In the genomic region with DNA sequence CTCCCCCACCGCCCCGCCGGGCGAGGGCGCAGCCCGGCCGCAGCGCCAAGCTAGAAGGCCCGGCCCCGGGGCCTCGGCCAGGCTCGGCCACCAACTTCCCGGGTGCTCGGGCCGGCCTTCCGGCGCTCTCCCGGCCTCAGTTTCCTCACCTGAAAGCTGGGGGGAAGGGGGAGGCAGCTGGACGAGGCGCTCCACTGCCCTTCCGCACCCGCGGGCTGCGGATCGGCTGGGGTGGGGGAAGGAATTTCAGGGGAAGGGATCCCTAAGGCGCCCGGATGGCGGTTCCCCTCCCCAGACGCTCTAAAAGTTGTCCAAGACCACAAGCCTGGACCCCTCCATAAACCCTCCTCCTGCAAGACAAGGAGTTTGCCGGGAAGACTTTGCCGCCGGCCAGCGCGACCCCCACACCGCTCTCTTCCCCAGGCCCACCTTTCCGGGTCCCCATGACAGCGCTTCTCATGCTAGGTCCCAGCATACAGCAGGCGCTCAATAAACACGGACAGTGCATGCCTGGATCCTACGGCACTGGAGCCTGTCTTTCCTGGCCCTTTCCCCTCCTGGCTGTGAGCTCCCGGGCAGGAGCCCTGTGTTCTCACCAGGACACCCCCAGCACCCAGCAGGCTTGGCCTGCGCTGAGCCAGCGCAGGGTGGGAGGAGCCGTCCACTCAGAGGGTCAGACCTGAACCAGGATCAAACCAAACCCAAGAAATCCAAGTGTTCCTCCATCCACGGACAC, we compare ENCODE assay signal across 9 cellular contexts. TPM values are rescaled to one million over a fixed set of nuclear protein-coding genes. Genes with fewer than 3 reads are reported as not detected.
A peak's percentile ranks its signal among the peaks of the same experiment; 100 is the strongest.
DNase-seq lines count a peak whose midpoint lies in the region; ATAC-seq, FAIRE-seq and TF ChIP-seq lines count a peak whose summit lies in the region.
"Had no signal": no experiment of that assay in that cellular context is flagged by ENCODE, and none has a peak within 500 bp of the region (broad histone marks: within the 10 kb centered on the region; RNA-seq: fewer than 3 reads in every experiment).

No MANE protein-coding gene starts in this region.

- H3K9me3 Mint-ChIP-seq in stimulated activated naive B cell treated with anti-CD40 and anti-IgM and Interleukin-4, amounts not matched to agents 10 μg/mL and 1 μg/mL and 100 μg/mL, for 72 hours, result no peaks in the 10 kb centered on the region

- H3K36me3 Mint-ChIP-seq in stimulated activated naive B cell treated with anti-CD40 and anti-IgM and Interleukin-4, amounts not matched to agents 10 μg/mL and 1 μg/mL and 100 μg/mL, for 72 hours, result peaks cover 0 to 2% of the 10 kb centered on the region in 2 donors

- peak overlapping the region; percentile 63 for H3K4me3 ChIP-seq in HUES64 (ENCODE audit: low read length)
- H3K4me3 ChIP-seq in astrocyte of the cerebellum (ENCODE audit: low read depth, low read length), result peak overlapping the region; percentile 40
- peak overlapping the region; percentile 53; the same call in 1 of the 2 replicates for H3K4me3 ChIP-seq in iPS-20b (ENCODE audit: low read length)
- no peak overlapping the region for H3K4me3 ChIP-seq in small intestine (ENCODE audit: low read depth in 1 of 2, low read length in 2 of 2)

- H3K27ac ChIP-seq in HUES64 (ENCODE audit: low read depth, low read length), result no peak overlapping the region
- no peak overlapping the region for H3K27ac ChIP-seq in iPS-20b (ENCODE audit: low read length)
- H3K27ac ChIP-seq in small intestine (ENCODE audit: low read depth in 1 of 2, low read length in 1 of 2), result no peak overlapping the region

- no peak for TF ChIP-seq CTCF in astrocyte of the cerebellum (IDR thresholded peaks at IDR 0.05; ENCODE audit: low read depth, low read length, missing control alignments)

- WGBS in HUES64, result 4% methylated on average over 44 of the region's 45 CpGs
- 5 to 12% (median 9%) methylated on average over 27 to 45 of the region's 45 CpGs for WGBS in small intestine, 3 donors

- H3K4me3 Mint-ChIP-seq in stimulated activated naive B cell treated with anti-CD40 and anti-IgM and Interleukin-4, amounts not matched to agents 10 μg/mL and 1 μg/mL and 100 μg/mL, for 72 hours, result peak overlapping the region; percentile 61 to 76
- H3K4me3 Mint-ChIP-seq: activated CD4-positive, alpha-beta T cell treated with anti-CD3 and anti-CD28 coated beads for 36 hours had no signal

- H3K27ac Mint-ChIP-seq in stimulated activated naive B cell treated with anti-CD40 and anti-IgM and Interleukin-4, amounts not matched to agents 10 μg/mL and 1 μg/mL and 100 μg/mL, for 72 hours, result no peak overlapping the region
- H3K27ac Mint-ChIP-seq: activated CD4-positive, alpha-beta T cell treated with anti-CD3 and anti-CD28 coated beads for 36 hours had no signal

- DNase-seq in astrocyte of the cerebellum (ENCODE audit: low read depth) (no peak), superior temporal gyrus (ENCODE audit: extremely low spot score) (no peak), hypothalamus (lab: John Stamatoyannopoulos, UW) (no peak), small intestine (no peak)
- DNase-seq in stimulated activated naive B cell treated with anti-CD40 and anti-IgM and Interleukin-4, amounts not matched to agents 10 μg/mL and 1 μg/mL and 100 μg/mL, for 72 hours, result no peak
- DNase-seq: activated CD4-positive, alpha-beta T cell treated with anti-CD3 and anti-CD28 coated beads for 36 hours; MG63 had no signal

- H3K27me3 Mint-ChIP-seq in stimulated activated naive B cell treated with anti-CD40 and anti-IgM and Interleukin-4, amounts not matched to agents 10 μg/mL and 1 μg/mL and 100 μg/mL, for 72 hours, result peaks cover 59 to 80% of the 10 kb centered on the region in 2 donors

- no peak for FAIRE-seq in small intestine (lab: Jason Lieb, UNC)

- in situ Hi-C loops in astrocyte of the cerebellum (cut with HindIII; ENCODE audit: low sequenced_read_pairs), result no loop called here

- no peaks in the 10 kb centered on the region for H3K36me3 ChIP-seq in HUES64 (ENCODE audit: insufficient read depth, low read length)
- no peaks in the 10 kb centered on the region for H3K36me3 ChIP-seq in iPS-20b (ENCODE audit: insufficient read depth, low read depth, low read length)
- H3K36me3 ChIP-seq in small intestine (ENCODE audit: control insufficient read depth in 2 of 2, insufficient read depth in 2 of 2, low read length in 2 of 2), result no peaks in the 10 kb centered on the region
- H3K36me3 ChIP-seq: MG63 had no signal

- ATAC-seq in stimulated activated naive B cell treated with anti-CD40 and anti-IgM and Interleukin-4, amounts not matched to agents 10 μg/mL and 1 μg/mL and 100 μg/mL, for 72 hours (replicated peaks), result no peak

- peaks cover 70% of the 10 kb centered on the region for H3K27me3 ChIP-seq in HUES64 (ENCODE audit: insufficient read depth, low read length)
- peaks cover 72% of the 10 kb centered on the region for H3K27me3 ChIP-seq in iPS-20b (ENCODE audit: insufficient read depth, low read length)
- H3K27me3 ChIP-seq in small intestine (ENCODE audit: control insufficient read depth in 2 of 2, insufficient read depth in 2 of 2, low read length in 2 of 2), result peaks cover 11 to 16% of the 10 kb centered on the region in 2 donors

- H3K4me1 Mint-ChIP-seq in stimulated activated naive B cell treated with anti-CD40 and anti-IgM and Interleukin-4, amounts not matched to agents 10 μg/mL and 1 μg/mL and 100 μg/mL, for 72 hours, result peaks cover 23 to 38% of the 10 kb centered on the region in 2 donors

- peaks cover 14% of the 10 kb centered on the region for H3K4me1 ChIP-seq in HUES64 (ENCODE audit: insufficient read depth, low read length)
- H3K4me1 ChIP-seq in iPS-20b (ENCODE audit: insufficient read depth, low read length), result peaks cover 9% of the 10 kb centered on the region; the same call in 1 of the 2 replicates
- no peaks in the 10 kb centered on the region for H3K4me1 ChIP-seq in small intestine (ENCODE audit: control insufficient read depth in 2 of 2, insufficient read depth in 1 of 2, low read depth in 1 of 2, low read length in 1 of 2)

- no peaks in the 10 kb centered on the region for H3K9me3 ChIP-seq in HUES64 (ENCODE audit: insufficient read depth, low read depth, low read length)
- H3K9me3 ChIP-seq in iPS-20b (ENCODE audit: insufficient read depth, low read depth, low read length), result no peaks in the 10 kb centered on the region
- no peaks in the 10 kb centered on the region for H3K9me3 ChIP-seq in small intestine (ENCODE audit: control insufficient read depth, low read depth)
- H3K9me3 ChIP-seq: MG63 had no signal

- H3K9ac ChIP-seq in HUES64 (ENCODE audit: low read depth, low read length) (no peak overlapping the region), iPS-20b (ENCODE audit: low read depth, low read length) (no peak overlapping the region)

RNA-seq across cellular contexts. Expression of a gene that starts 18.1 kb away (rescaled TPM):
- polyA plus RNA-seq in HUES64 (2013, experiment 1 of 2), result 0.95 TPM
- polyA plus RNA-seq in HUES64 (2013, experiment 2 of 2), result 1.7 TPM
- 10 to 100 TPM in 1 of 3 donors, 1 to 10 TPM in 2; 1.3 to 13.5 (median 7.4) TPM for polyA plus RNA-seq in small intestine

Comparison
In these comparisons a context has a peak if more than half of its experiments do, and no peak if none do; other contexts are left out.
1. H3K4me3 ChIP-seq: peak in HUES64 (single experiment), astrocyte of the cerebellum (single experiment) and iPS-20b (single experiment); none in small intestine (0 of 2).